In the genomic region with DNA sequence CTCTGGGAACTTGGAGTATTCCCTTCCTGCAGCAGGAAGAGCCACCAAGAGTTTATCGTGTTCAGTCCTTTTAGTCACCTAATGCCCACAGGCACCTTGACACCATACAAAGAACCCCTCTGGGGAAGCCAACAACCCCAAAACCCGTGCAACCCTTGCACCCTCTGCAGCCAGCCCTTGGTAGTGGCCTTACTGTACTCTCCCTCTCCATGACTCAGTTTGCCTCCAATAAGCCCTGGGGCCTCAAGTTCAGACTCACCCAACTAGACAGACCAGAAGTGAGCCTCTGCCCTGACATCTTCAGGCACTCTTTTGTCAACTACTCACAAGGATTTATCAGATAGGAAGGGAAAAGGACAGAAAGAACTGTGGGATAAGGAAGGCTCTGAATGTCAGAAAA, we compare ENCODE assay signal across 25 cellular contexts. TPM values are rescaled to one million over a fixed set of nuclear protein-coding genes. Genes with fewer than 3 reads are reported as not detected.
DNase-seq lines count a peak whose midpoint lies in the region; ATAC-seq and TF ChIP-seq lines count a peak whose summit lies in the region.
"Had no signal": no experiment of that assay in that cellular context is flagged by ENCODE, and none has a peak within 500 bp of the region (broad histone marks: within the 10 kb centered on the region; RNA-seq: fewer than 3 reads in every experiment).

No MANE protein-coding gene starts in this region.

- H3F3A ChIP-seq in smooth muscle cell (ENCODE audit: low read depth) = no peaks in the 10 kb centered on the region

- intact Hi-C loops in breast epithelium (cut with DNase I; ENCODE audit: low total_unique reads) = no loop called here
- intact Hi-C loops in MCF 10A (cut with micrococcal nuclease) = loop anchor here (1.0 kb wide), 1 partner anchor 355 kb away; no protein-coding TSS in a partner anchor
- intact Hi-C loops in Panc1 (cut with micrococcal nuclease; ENCODE audit: unreplicated experiment) = no loop called here

- ATAC-seq in Panc1 (no peak), HG02938 (IDR thresholded peaks at IDR 0.05; ENCODE audit: unreplicated experiment) (no peak), GM21447 (IDR thresholded peaks at IDR 0.05; ENCODE audit: unreplicated experiment) (no peak)
- ATAC-seq: left lobe of liver; naive thymus-derived CD8-positive, alpha-beta T cell; right lobe of liver; upper lobe of right lung had no signal

- no peak overlapping the region for H3K27ac ChIP-seq in breast epithelium
- H3K27ac ChIP-seq in Panc1 (ENCODE audit: low read length) = peak overlapping the region; percentile 7; the same call in 1 of the 2 replicates
- no peak overlapping the region for H3K27ac ChIP-seq in smooth muscle cell (ENCODE audit: low read depth)
- H3K27ac ChIP-seq: parathyroid adenoma, Peyer's patch, right lobe of liver, SK-N-MC, upper lobe of right lung, VCaP had no signal

- H3K27me3 ChIP-seq in breast epithelium (no peaks in the 10 kb centered on the region), Panc1 (ENCODE audit: control insufficient read depth, insufficient read depth, low read length) (no peaks in the 10 kb centered on the region), smooth muscle cell (ENCODE audit: low read depth) (no peaks in the 10 kb centered on the region)
- H3K27me3 ChIP-seq: Peyer's patch, right lobe of liver, upper lobe of right lung had no signal

- H3K36me3 ChIP-seq in breast epithelium (no peaks in the 10 kb centered on the region), Panc1 (ENCODE audit: control insufficient read depth, insufficient read depth, low read length) (no peaks in the 10 kb centered on the region), smooth muscle cell (ENCODE audit: low read depth) (no peaks in the 10 kb centered on the region)
- H3K36me3 ChIP-seq: Peyer's patch, right lobe of liver, upper lobe of right lung had no signal

- no peaks in the 10 kb centered on the region for H3K9me3 Mint-ChIP-seq in MCF 10A (ENCODE audit: unreplicated experiment)
- H3K9me3 Mint-ChIP-seq: CD14-positive monocyte; mesothelial cell of epicardium; naive thymus-derived CD8-positive, alpha-beta T cell had no signal

- H3K4me3 Mint-ChIP-seq in MCF 10A (ENCODE audit: unreplicated experiment) = no peak overlapping the region
- H3K4me3 Mint-ChIP-seq: CD14-positive monocyte; mesothelial cell of epicardium; naive thymus-derived CD8-positive, alpha-beta T cell had no signal

- CTCF ChIA-PET in MCF 10A (lab: Yijun Ruan, JAX) = no interaction called here
- CTCF ChIA-PET in Panc1 (lab: Charles Lee) = no interaction called here

- POLR2A ChIA-PET in MCF 10A (lab: Yijun Ruan, JAX) (no interaction called here), Panc1 (lab: Charles Lee) (no interaction called here)

- H3K4me3 ChIP-seq in breast epithelium = no peak overlapping the region
- no peak overlapping the region for H3K4me3 ChIP-seq in Panc1 (ENCODE audit: low read depth in 2 of 2, low read length in 2 of 2)
- no peak overlapping the region for H3K4me3 ChIP-seq in epithelial cell of proximal tubule (ENCODE audit: low read depth, low read length)
- H3K4me3 ChIP-seq in smooth muscle cell = no peak overlapping the region
- H3K4me3 ChIP-seq: Peyer's patch, right lobe of liver, SK-N-MC, upper lobe of right lung had no signal

- H3K4me1 ChIP-seq in breast epithelium (peaks cover 0 to 5% of the 10 kb centered on the region in 2 donors), Panc1 (ENCODE audit: control insufficient read depth, insufficient read depth, low read length) (peaks cover 84% of the 10 kb centered on the region), smooth muscle cell (ENCODE audit: low read depth) (no peaks in the 10 kb centered on the region)
- H3K4me1 ChIP-seq: parathyroid adenoma had no signal

- BruUV-seq in MCF 10A (replicated peaks; lab: Mats Ljungman, UMichigan) (no TSS peak), Panc1 (replicated peaks; lab: Mats Ljungman, UMichigan) (no TSS peak)

- WGBS in smooth muscle cell (ENCODE audit: low lambda C conversion rate) = 80% methylated on average over 2 of the region's 2 CpGs

- no peak overlapping the region for H3K4me2 ChIP-seq in smooth muscle cell

- H3K4me1 Mint-ChIP-seq in MCF 10A (ENCODE audit: insufficient read depth, unreplicated experiment) = peaks cover 28% of the 10 kb centered on the region

- in situ Hi-C loops in Panc1 (cut with HindIII; ENCODE audit: low pct_unique_long_range_greater_than_20kb, low sequenced_read_pairs) = no loop called here

- TF ChIP-seq CTCF in breast epithelium (IDR thresholded peaks at IDR 0.05) = peak in 2 of 3 donors; percentile 13 to 30
- TF ChIP-seq CTCF in MCF 10A (IDR thresholded peaks at IDR 0.05; ENCODE audit: unreplicated experiment) = no peak
- no peak for TF ChIP-seq CTCF in Panc1 (IDR thresholded peaks at IDR 0.05)
- TF ChIP-seq CTCF in epithelial cell of proximal tubule (conservative IDR thresholded peaks at IDR 0.05; ENCODE audit: low read depth, low read length) = peak; percentile 21
- peak; percentile 9 for TF ChIP-seq CTCF in smooth muscle cell (IDR thresholded peaks at IDR 0.05; ENCODE audit: borderline replicate concordance, insufficient read depth, poor library complexity, severe bottlenecking)

- no peaks in the 10 kb centered on the region for H3K79me2 ChIP-seq in smooth muscle cell (ENCODE audit: low read depth)
- H3K79me2 ChIP-seq: parathyroid adenoma had no signal

- no peak overlapping the region for H2AFZ ChIP-seq in smooth muscle cell (ENCODE audit: low read depth)
- H2AFZ ChIP-seq: parathyroid adenoma had no signal

- no peak overlapping the region for H3K27ac Mint-ChIP-seq in MCF 10A (ENCODE audit: low read depth, unreplicated experiment)
- H3K27ac Mint-ChIP-seq: CD14-positive monocyte; mesothelial cell of epicardium; naive thymus-derived CD8-positive, alpha-beta T cell had no signal

- no peaks in the 10 kb centered on the region for H3K9me3 ChIP-seq in breast epithelium
- no peaks in the 10 kb centered on the region for H3K9me3 ChIP-seq in Panc1 (ENCODE audit: control insufficient read depth, insufficient read depth, low read depth, low read length)
- no peaks in the 10 kb centered on the region for H3K9me3 ChIP-seq in smooth muscle cell (replicated peaks; ENCODE audit: low read depth)
- H3K9me3 ChIP-seq: Peyer's patch, right lobe of liver, upper lobe of right lung had no signal

- no peak for TF ChIP-seq POLR2A in breast epithelium (IDR thresholded peaks at IDR 0.05)

- no peaks in the 10 kb centered on the region for H3K27me3 Mint-ChIP-seq in MCF 10A (ENCODE audit: insufficient read depth, unreplicated experiment)

- H3K9ac ChIP-seq in smooth muscle cell (ENCODE audit: low read depth) = no peak overlapping the region
- H3K9ac ChIP-seq: parathyroid adenoma had no signal

- peak; percentile 31 to 68 for DNase-seq in breast epithelium (ENCODE audit: low spot score in 2 of 2)
- DNase-seq in MCF 10A (ENCODE audit: unreplicated experiment) = no peak
- no peak for DNase-seq in Panc1 (ENCODE audit: low read depth, low spot score)
- DNase-seq in epithelial cell of proximal tubule (ENCODE audit: low read depth) = no peak
- DNase-seq in smooth muscle cell (lab: John Stamatoyannopoulos, UW; ENCODE audit: unreplicated experiment) = no peak
- no peak for DNase-seq in A172 (ENCODE audit: low spot score)
- DNase-seq: activated effector memory CD4-positive, alpha-beta T cell treated with anti-CD3 and anti-CD28 coated beads, Interleukin-2, amount 50 U/mL, for 16 hours; effector memory CD4-positive, alpha-beta T cell; glutamatergic neuron; naive thymus-derived CD8-positive, alpha-beta T cell; NCI-H1092 treated with DMSO at 0.1 percent for 48 hours; NCI-H2029; NCI-H345; Peyer's patch; right lobe of liver; stimulated activated CD8-positive, alpha-beta memory T cell treated with anti-CD3 and anti-CD28 coated beads, Interleukin-4, amount 100 ng/mL, for 48 hours; upper lobe of right lung had no signal

- H4K20me1 ChIP-seq in smooth muscle cell (ENCODE audit: low read depth) = no peaks in the 10 kb centered on the region

- no peaks in the 10 kb centered on the region for H3K36me3 Mint-ChIP-seq in MCF 10A (ENCODE audit: insufficient read depth, unreplicated experiment)
- H3K36me3 Mint-ChIP-seq: CD14-positive monocyte; mesothelial cell of epicardium; naive thymus-derived CD8-positive, alpha-beta T cell had no signal

RNA-seq across cellular contexts. Expression of a gene that starts 30.9 kb away (rescaled TPM):
- total RNA-seq in breast epithelium (10 to 100 TPM; 13.6 to 37.8 (median 15.1) TPM), MCF 10A (2022) (7.5 and 16.4 TPM in 2 replicates), Panc1 (2021; ENCODE audit: unreplicated experiment) (91.9 TPM), epithelial cell of proximal tubule (12.5 and 19.5 TPM in 2 replicates), smooth muscle cell (13.5 and 23.4 TPM in 2 replicates)
- polyA plus RNA-seq in Panc1 (2012; ENCODE audit: insufficient read length) = 75.5 TPM
- polyA plus RNA-seq in smooth muscle cell = 9.1 and 25.5 TPM in 2 replicates
- total RNA-seq in A172 (2014; rRNA removed; shearing (Covaris generic)) = 38.5 and 50.7 TPM in 2 replicates
- total RNA-seq: naive thymus-derived CD8-positive, alpha-beta T cell had no signal
- polyA plus RNA-seq: naive thymus-derived CD8-positive, alpha-beta T cell had no signal

Comparison
In these comparisons a context has a peak if more than half of its experiments do, and no peak if none do; other contexts are left out.
1. DNase-seq: peak in breast epithelium (2 of 2); none in MCF 10A (single experiment), Panc1 (single experiment), epithelial cell of proximal tubule (single experiment), smooth muscle cell (single experiment) and A172 (single experiment).
2. CTCF ChIP-seq: peak in breast epithelium (2 of 3), epithelial cell of proximal tubule (single experiment) and smooth muscle cell (single experiment); none in MCF 10A (single experiment) and Panc1 (single experiment).